16 cellular contexts compared by ENCODE assay signal in the genomic region with DNA sequence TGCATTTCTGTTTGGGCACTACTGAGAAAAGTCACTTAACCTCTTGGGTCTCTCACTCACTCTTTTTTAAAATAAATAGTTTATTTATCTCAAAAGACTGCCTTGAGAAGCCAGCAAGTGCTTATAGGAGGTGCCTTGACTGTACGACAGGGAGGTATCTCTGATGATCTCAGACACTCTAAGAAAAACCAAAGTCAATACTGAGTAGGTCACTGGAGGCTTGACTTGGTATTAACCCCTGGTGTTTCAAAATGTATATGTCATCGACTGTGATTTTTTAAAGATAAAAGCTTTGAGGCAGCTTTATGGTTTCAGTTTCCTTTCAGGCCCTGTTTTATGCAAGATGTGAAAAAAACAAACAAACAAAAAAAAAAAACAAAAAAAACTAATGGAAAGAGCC. TPM values are rescaled to one million over a fixed set of nuclear protein-coding genes. Genes with fewer than 3 reads are reported as not detected.
DNase-seq lines count a peak whose midpoint lies in the region; ATAC-seq and TF ChIP-seq lines count a peak whose summit lies in the region.
"Had no signal": no experiment of that assay in that cellular context is flagged by ENCODE, and none has a peak within 500 bp of the region (broad histone marks: within the 10 kb centered on the region; RNA-seq: fewer than 3 reads in every experiment).

No MANE protein-coding gene starts in this region.

- H3K9me3 Mint-ChIP-seq in activated CD4-positive, alpha-beta T cell treated with anti-CD3 and anti-CD28 coated beads for 36 hours (ENCODE audit: low read depth): peaks cover 6% of the 10 kb centered on the region
- no peaks in the 10 kb centered on the region for H3K9me3 Mint-ChIP-seq in osteocyte (ENCODE audit: unreplicated experiment)

- peaks cover 32% of the 10 kb centered on the region for H3K4me1 Mint-ChIP-seq in activated CD4-positive, alpha-beta T cell treated with anti-CD3 and anti-CD28 coated beads for 36 hours
- H3K4me1 Mint-ChIP-seq in osteocyte (ENCODE audit: unreplicated experiment): peaks cover 8% of the 10 kb centered on the region

- no peaks in the 10 kb centered on the region for H3K27me3 Mint-ChIP-seq in activated CD4-positive, alpha-beta T cell treated with anti-CD3 and anti-CD28 coated beads for 36 hours
- H3K27me3 Mint-ChIP-seq in osteocyte (ENCODE audit: unreplicated experiment): no peaks in the 10 kb centered on the region
- H3K27me3 Mint-ChIP-seq: progenitor cell of endocrine pancreas had no signal

- no peaks in the 10 kb centered on the region for H3K4me1 ChIP-seq in lung (ENCODE audit: control insufficient read depth in 2 of 2, insufficient read depth in 2 of 2, low read length in 2 of 2)
- H3K4me1 ChIP-seq in left ventricle myocardium inferior: no peaks in the 10 kb centered on the region

- H3K4me3 ChIP-seq in lung: no peak overlapping the region
- no peak overlapping the region for H3K4me3 ChIP-seq in left ventricle myocardium inferior
- H3K4me3 ChIP-seq: upper lobe of left lung had no signal

- WGBS in lung, 2 donors: 61 to 83% methylated on average over 2 of the region's 2 CpGs

- H3K9me3 ChIP-seq in lung (ENCODE audit: control insufficient read depth in 2 of 2, insufficient read depth in 1 of 2, low read length in 1 of 2) (no peaks in the 10 kb centered on the region), left ventricle myocardium inferior (replicated peaks) (peaks cover 6% of the 10 kb centered on the region)
- H3K9me3 ChIP-seq: upper lobe of left lung had no signal

- H3K36me3 Mint-ChIP-seq in activated CD4-positive, alpha-beta T cell treated with anti-CD3 and anti-CD28 coated beads for 36 hours (ENCODE audit: low read depth): peaks cover 13% of the 10 kb centered on the region
- no peaks in the 10 kb centered on the region for H3K36me3 Mint-ChIP-seq in osteocyte (ENCODE audit: unreplicated experiment)

- TF ChIP-seq CTCF in lung (IDR thresholded peaks at IDR 0.05; ENCODE audit: control extremely low read depth, extremely low read depth) (no peak), left ventricle myocardium inferior (IDR thresholded peaks at IDR 0.05; ENCODE audit: borderline replicate concordance) (no peak), osteocyte (IDR thresholded peaks at IDR 0.05) (no peak)

- intact Hi-C loops in activated CD4-positive, alpha-beta T cell treated with anti-CD3 and anti-CD28 coated beads for 36 hours (cut with DNase I, micrococcal nuclease): no loop called here
- intact Hi-C loops in left ventricle myocardium inferior (cut with micrococcal nuclease): no loop called here

- CTCF ChIA-PET in activated CD4-positive, alpha-beta T cell treated with anti-CD3 and anti-CD28 coated beads for 36 hours (lab: Charles Lee): interaction anchor here (0.6 to 1.8 kb wide), 2 partner anchors 22 to 37 kb away, joined by 3 to 4 read pairs; no protein-coding TSS in a partner anchor

- H3K4me3 Mint-ChIP-seq in activated CD4-positive, alpha-beta T cell treated with anti-CD3 and anti-CD28 coated beads for 36 hours: no peak overlapping the region
- no peak overlapping the region for H3K4me3 Mint-ChIP-seq in osteocyte (ENCODE audit: unreplicated experiment)

- no peak overlapping the region for H3K27ac Mint-ChIP-seq in activated CD4-positive, alpha-beta T cell treated with anti-CD3 and anti-CD28 coated beads for 36 hours
- H3K27ac Mint-ChIP-seq in osteocyte (ENCODE audit: unreplicated experiment): no peak overlapping the region
- H3K27ac Mint-ChIP-seq: progenitor cell of endocrine pancreas had no signal

- H3K27ac ChIP-seq in lung (ENCODE audit: low read depth in 1 of 2, low read length in 1 of 2): no peak overlapping the region
- H3K27ac ChIP-seq in left ventricle myocardium inferior (replicated peaks): no peak overlapping the region
- H3K27ac ChIP-seq: upper lobe of left lung had no signal

- DNase-seq in activated CD4-positive, alpha-beta T cell treated with anti-CD3 and anti-CD28 coated beads for 36 hours: no peak
- no peak for DNase-seq in activated CD4-positive, alpha-beta T cell treated with anti-CD3 and anti-CD28 coated beads, Interleukin-2, amount 50 U/mL, for 4 hours
- no peak for DNase-seq in lung (ENCODE audit: low spot score)
- no peak for DNase-seq in left ventricle myocardium inferior
- no peak for DNase-seq in anterior cingulate cortex (lab: John Stamatoyannopoulos, UW)
- DNase-seq in osteocyte (ENCODE audit: extremely low spot score, unreplicated experiment): no peak
- DNase-seq: cerebellar nuclear complex, foreskin fibroblast, GF-D8, left ventricle myocardium superior, NCI-H526 treated with DMSO at 0.1 percent for 48 hours, upper lobe of left lung had no signal

- H3K36me3 ChIP-seq in lung (ENCODE audit: control insufficient read depth in 2 of 2, insufficient read depth in 2 of 2, low read length in 2 of 2): no peaks in the 10 kb centered on the region
- H3K36me3 ChIP-seq in left ventricle myocardium inferior: no peaks in the 10 kb centered on the region
- H3K36me3 ChIP-seq: upper lobe of left lung had no signal

- H3K27me3 ChIP-seq in lung (ENCODE audit: control insufficient read depth, insufficient read depth): no peaks in the 10 kb centered on the region
- H3K27me3 ChIP-seq in left ventricle myocardium inferior (ENCODE audit: low read depth): no peaks in the 10 kb centered on the region
- H3K27me3 ChIP-seq: upper lobe of left lung had no signal

- POLR2A ChIA-PET in activated CD4-positive, alpha-beta T cell treated with anti-CD3 and anti-CD28 coated beads for 36 hours (lab: Charles Lee): no interaction called here

- ATAC-seq in activated CD4-positive, alpha-beta T cell treated with anti-CD3 and anti-CD28 coated beads for 36 hours: peak; percentile 75
- ATAC-seq in GM21529 (IDR thresholded peaks at IDR 0.05; ENCODE audit: unreplicated experiment) (peak; percentile 43), HG03460 (IDR thresholded peaks at IDR 0.05; ENCODE audit: unreplicated experiment) (peak; percentile 62), lung (ENCODE audit: insufficient read depth, low FRiP score) (peak; percentile 53)
- ATAC-seq: HCT116, left ventricle myocardium superior had no signal

RNA-seq across cellular contexts. Expression of a gene that starts 33.7 kb away (rescaled TPM):
- 1 to 10 TPM; 9.1 to 9.8 TPM for total RNA-seq in activated CD4-positive, alpha-beta T cell treated with anti-CD3 and anti-CD28 coated beads for 36 hours
- total RNA-seq in lung (10 to 100 TPM; 16.4 to 30.2 TPM), left ventricle myocardium inferior (0.22 TPM), osteocyte (2.8 and 4.0 TPM in 2 replicates)
- 1 to 10 TPM; 6.9 to 7.7 TPM for polyA plus RNA-seq in lung
